9 cellular contexts compared by ENCODE assay signal in genomic region chr11:101860694-101861371, GRCh38. TPM values are rescaled to one million over a fixed set of nuclear protein-coding genes. Genes with fewer than 3 reads are reported as not detected.
A peak's percentile ranks its signal among the peaks of the same experiment; 100 is the strongest.
DNase-seq lines count a peak whose midpoint lies in the region; ATAC-seq, FAIRE-seq and TF ChIP-seq lines count a peak whose summit lies in the region.
"Had no signal": no experiment of that assay in that cellular context is flagged by ENCODE, and none has a peak within 500 bp of the region (broad histone marks: within the 10 kb centered on the region; RNA-seq: fewer than 3 reads in every experiment).

No MANE protein-coding gene starts in this region.

- ATAC-seq in HG02610 (IDR thresholded peaks at IDR 0.05; ENCODE audit: unreplicated experiment): peak; percentile 91

- TF ChIP-seq CTCF in AG09309 (IDR thresholded peaks at IDR 0.05; ENCODE audit: control insufficient read depth, insufficient read depth, low read depth, low read length, missing control alignments) (peak; percentile 82), VCaP (conservative IDR thresholded peaks at IDR 0.05) (peak; percentile 94)

- no peak for TF ChIP-seq POLR2A in GM12892 (IDR thresholded peaks at IDR 0.05; ENCODE audit: low read depth, low read length)

- peak; percentile 71 for FAIRE-seq in GM12892 (lab: Jason Lieb, UNC)

- H3K27ac ChIP-seq in VCaP: no peak overlapping the region
- H3K27ac ChIP-seq: neutrophil had no signal

- DNase-seq in AG09309 (ENCODE audit: low read depth) (no peak), GM12892 (ENCODE audit: insufficient read length) (no peak), MV-4-11 (lab: John Stamatoyannopoulos, UW) (peak; percentile 17), epidermal melanocyte (ENCODE audit: insufficient read length, low spot score) (peak; percentile 63), midbrain (lab: John Stamatoyannopoulos, UW) (peak; percentile 38), ureter (ENCODE audit: low spot score) (peak; percentile 53)

- no peak overlapping the region for H3K4me3 ChIP-seq in AG09309 (ENCODE audit: control insufficient read depth, low read depth, low read length)

RNA-seq across cellular contexts. Expression of gene CEP126, which starts 54.0 kb away (rescaled TPM):
- not detected for polyA plus RNA-seq in GM12892 (2012; ENCODE audit: missing spikeins)
- 8.1 TPM for total RNA-seq in ureter

RNA-seq across cellular contexts. Expression of gene ANGPTL5, which starts 55.5 kb away (rescaled TPM):
- polyA plus RNA-seq in GM12892 (2012; ENCODE audit: missing spikeins): not detected
- total RNA-seq in ureter: not detected

Comparison
In these comparisons a context has a peak if more than half of its experiments do, and no peak if none do; other contexts are left out.
1. DNase-seq: peak in MV-4-11 (single experiment), epidermal melanocyte (single experiment), midbrain (single experiment) and ureter (single experiment); none in AG09309 (single experiment) and GM12892 (single experiment).